8 cellular contexts compared by ENCODE assay signal in the genomic region with DNA sequence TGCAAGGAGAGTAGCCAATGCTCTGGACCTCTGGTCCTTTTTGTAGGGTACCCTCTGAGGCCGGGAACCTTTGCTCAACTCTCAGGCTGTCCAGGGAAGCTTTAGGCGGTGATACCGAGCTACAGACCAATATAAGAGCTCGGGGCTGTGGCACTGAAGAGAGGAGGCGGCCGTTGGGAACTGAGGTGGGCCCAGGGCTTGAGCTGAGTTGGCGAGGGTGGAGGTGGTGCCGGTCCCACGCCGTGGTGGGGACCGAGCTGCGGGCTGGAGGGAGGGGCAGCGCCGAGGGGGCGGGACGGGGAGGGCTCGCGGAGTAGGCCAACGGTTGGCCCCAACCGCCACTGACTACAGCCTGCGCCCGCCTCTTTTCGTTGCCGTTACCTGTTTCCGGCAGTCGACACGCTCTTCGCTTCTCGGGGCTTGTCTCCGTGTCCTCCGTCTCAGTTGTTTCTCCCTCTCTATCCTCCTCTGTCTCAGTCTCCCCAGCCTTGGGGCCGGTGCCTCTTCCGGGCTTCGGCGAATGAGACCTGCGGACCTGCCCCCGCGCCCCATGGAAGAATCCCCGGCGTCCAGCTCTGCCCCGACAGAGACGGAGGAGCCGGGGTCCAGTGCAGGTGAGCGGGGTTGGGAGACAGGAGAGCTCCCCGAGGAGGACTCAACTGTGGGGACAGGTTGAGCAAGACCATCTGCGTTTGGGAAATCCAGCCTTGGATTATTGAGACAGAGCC. TPM values are rescaled to one million over a fixed set of nuclear protein-coding genes. Genes with fewer than 3 reads are reported as not detected.
DNase-seq lines count a peak whose midpoint lies in the region; ATAC-seq, FAIRE-seq and TF ChIP-seq lines count a peak whose summit lies in the region.

A gene with protein sequence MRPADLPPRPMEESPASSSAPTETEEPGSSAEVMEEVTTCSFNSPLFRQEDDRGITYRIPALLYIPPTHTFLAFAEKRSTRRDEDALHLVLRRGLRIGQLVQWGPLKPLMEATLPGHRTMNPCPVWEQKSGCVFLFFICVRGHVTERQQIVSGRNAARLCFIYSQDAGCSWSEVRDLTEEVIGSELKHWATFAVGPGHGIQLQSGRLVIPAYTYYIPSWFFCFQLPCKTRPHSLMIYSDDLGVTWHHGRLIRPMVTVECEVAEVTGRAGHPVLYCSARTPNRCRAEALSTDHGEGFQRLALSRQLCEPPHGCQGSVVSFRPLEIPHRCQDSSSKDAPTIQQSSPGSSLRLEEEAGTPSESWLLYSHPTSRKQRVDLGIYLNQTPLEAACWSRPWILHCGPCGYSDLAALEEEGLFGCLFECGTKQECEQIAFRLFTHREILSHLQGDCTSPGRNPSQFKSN (plus strand): TSS at position 393 of the 728 bp plus-strand sequence. CDS start 128 bp downstream, at position 521.

- ATAC-seq in HG02571 (IDR thresholded peaks at IDR 0.05; ENCODE audit: unreplicated experiment) (peak; percentile 84), Right ventricle myocardium inferior (peak; percentile 94), pancreas (peak; percentile 92 to 97 (median 96))

- H3K27ac ChIP-seq in pancreas (peak within 1 kb of the TSS; percentile 56 to 77 (median 64)), tibial artery (peak within 1 kb of the TSS; percentile 86 to 87)

- peaks cover 27% of the 10 kb centered on the region for H3K4me1 Mint-ChIP-seq in activated naive CD4-positive, alpha-beta T cell treated with anti-CD3 and anti-CD28 coated beads, Interleukin-2, amount 50 U/mL, for 24 hours

- no peaks in the 10 kb centered on the region for H3K36me3 ChIP-seq in pancreas
- H3K36me3 ChIP-seq in tibial artery = no peaks in the 10 kb centered on the region

- WGBS in pancreas, 2 donors = 0 to 1% methylated on average over 35 to 46 of the region's 46 CpGs

- intact Hi-C loops in Right ventricle myocardium inferior (cut with DNase I) (no loop called here), pancreas (cut with DNase I) (no loop called here), tibial artery (cut with DNase I; ENCODE audit: low total_unique reads) (no loop called here)

- no peaks in the 10 kb centered on the region for H3K9me3 Mint-ChIP-seq in activated naive CD4-positive, alpha-beta T cell treated with anti-CD3 and anti-CD28 coated beads, Interleukin-2, amount 50 U/mL, for 24 hours

- H3K4me3 ChIP-seq in GM08714 (ENCODE audit: low read length) (peak within 1 kb of the TSS; percentile 81), pancreas (peak within 1 kb of the TSS; percentile 60 to 67 (median 64)), tibial artery (peak within 1 kb of the TSS; percentile 78 to 84)

- no peaks in the 10 kb centered on the region for H3K27me3 Mint-ChIP-seq in activated naive CD4-positive, alpha-beta T cell treated with anti-CD3 and anti-CD28 coated beads, Interleukin-2, amount 50 U/mL, for 24 hours

- H3K27me3 ChIP-seq in pancreas (no peaks in the 10 kb centered on the region), tibial artery (no peaks in the 10 kb centered on the region)

- no peaks in the 10 kb centered on the region for H3K36me3 Mint-ChIP-seq in activated naive CD4-positive, alpha-beta T cell treated with anti-CD3 and anti-CD28 coated beads, Interleukin-2, amount 50 U/mL, for 24 hours

- TF ChIP-seq CTCF in pancreas (IDR thresholded peaks at IDR 0.05) (no peak), tibial artery (IDR thresholded peaks at IDR 0.05) (no peak)

- H3K9me3 ChIP-seq in pancreas (no peaks in the 10 kb centered on the region), tibial artery (no peaks in the 10 kb centered on the region)

- FAIRE-seq in pancreas (lab: Jason Lieb, UNC) = no peak

- DNase-seq in NCI-H1048 (lab: John Stamatoyannopoulos, UW) (peak; percentile 55), SKM-1 (lab: John Stamatoyannopoulos, UW; ENCODE audit: unreplicated experiment) (peak; percentile 51), Right ventricle myocardium inferior (ENCODE audit: missing footprints) (peak; percentile 86), pancreas (peak; percentile 77 to 91 (median 82)), tibial artery (peak; percentile 76 to 88)

- peaks cover 0 to 8% (median 5%) of the 10 kb centered on the region in 3 donors for H3K4me1 ChIP-seq in pancreas
- H3K4me1 ChIP-seq in tibial artery = peaks cover 0 to 14% (median 6%) of the 10 kb centered on the region in 4 donors

- H3K4me3 Mint-ChIP-seq in activated naive CD4-positive, alpha-beta T cell treated with anti-CD3 and anti-CD28 coated beads, Interleukin-2, amount 50 U/mL, for 24 hours = peak within 1 kb of the TSS; percentile 96

- H3K27ac Mint-ChIP-seq in activated naive CD4-positive, alpha-beta T cell treated with anti-CD3 and anti-CD28 coated beads, Interleukin-2, amount 50 U/mL, for 24 hours = peak within 1 kb of the TSS; percentile 72

RNA-seq across cellular contexts. Expression of the gene that starts here (rescaled TPM):
- total RNA-seq in Right ventricle myocardium inferior = 4.5 TPM
- 1 to 10 TPM; 3.1 to 7.2 (median 4.0) TPM for total RNA-seq in pancreas
- 1 to 10 TPM; 3.8 to 6.2 TPM for polyA plus RNA-seq in pancreas

Comparison
In these comparisons a context has a peak if more than half of its experiments do, and no peak if none do; other contexts are left out.
1. Peak in every context shown above with its lines: DNase-seq, ATAC-seq, H3K4me3 ChIP-seq and H3K27ac ChIP-seq.